In genomic region chr2:151828890-151829324, GRCh38 we compare ENCODE assay signal across 8 cellular contexts. TPM values are rescaled to one million over a fixed set of nuclear protein-coding genes. Genes with fewer than 3 reads are reported as not detected.
DNase-seq lines count a peak whose midpoint lies in the region; ATAC-seq, FAIRE-seq and TF ChIP-seq lines count a peak whose summit lies in the region.

No MANE protein-coding gene starts in this region.

- peak overlapping the region; percentile 97 for H3K4me3 Mint-ChIP-seq in activated naive CD8-positive, alpha-beta T cell treated with anti-CD3 and anti-CD28 coated beads, Interleukin-2, amount 50 U/mL, for 24 hours

- H3K36me3 ChIP-seq in SK-N-SH (replicated peaks in 1 of 2; ENCODE audit: control insufficient read depth in 1 of 2, insufficient read depth in 2 of 2, low read length in 1 of 2), result no peaks in the 10 kb centered on the region
- no peaks in the 10 kb centered on the region for H3K36me3 ChIP-seq in keratinocyte (ENCODE audit: control insufficient read depth in 2 of 2, extremely low read depth in 1 of 2, insufficient read depth in 2 of 2, low read length in 2 of 2)
- H3K36me3 ChIP-seq in stomach smooth muscle (ENCODE audit: control insufficient read depth in 2 of 2, insufficient read depth in 2 of 2, low read length in 2 of 2), result no peaks in the 10 kb centered on the region

- POLR2A ChIA-PET in SK-N-SH (lab: Yijun Ruan, JAX), result interaction anchor here (0.8 kb wide), 1 partner anchor 16 kb away, joined by 3 read pairs; no protein-coding TSS in a partner anchor

- H4K20me1 ChIP-seq in SK-N-SH (ENCODE audit: insufficient read depth) (peaks cover 27% of the 10 kb centered on the region), keratinocyte (ENCODE audit: control insufficient read depth, extremely low read depth, insufficient read depth, low read length) (peaks cover 6% of the 10 kb centered on the region)

- H3K79me2 ChIP-seq in SK-N-SH (ENCODE audit: insufficient read depth) (peaks cover 41% of the 10 kb centered on the region), keratinocyte (ENCODE audit: control insufficient read depth, insufficient read depth, low read length) (peaks cover 43% of the 10 kb centered on the region)

- H3K9me2 ChIP-seq in SK-N-SH, result no peaks in the 10 kb centered on the region

- WGBS in SK-N-SH (ENCODE audit: low lambda C conversion rate), result 66% methylated on average over 5 of the region's 5 CpGs

- no peaks in the 10 kb centered on the region for H3K36me3 Mint-ChIP-seq in activated naive CD8-positive, alpha-beta T cell treated with anti-CD3 and anti-CD28 coated beads, Interleukin-2, amount 50 U/mL, for 24 hours (ENCODE audit: low read depth)

- peak overlapping the region; percentile 16 to 81; a peak in 3 of 4 replicates for H3K27ac ChIP-seq in SK-N-SH (ENCODE audit: low read depth in 2 of 2, low read length in 1 of 2)
- peak overlapping the region; percentile 80 for H3K27ac ChIP-seq in keratinocyte (ENCODE audit: control insufficient read depth, insufficient read depth, low read length)
- H3K27ac ChIP-seq in stomach smooth muscle (ENCODE audit: low read length), result peak overlapping the region; percentile 72

- H3K9me1 ChIP-seq in keratinocyte (ENCODE audit: control insufficient read depth, extremely low read depth, insufficient read depth, low read length), result no peaks in the 10 kb centered on the region

- TF ChIP-seq CTCF in SK-N-SH (IDR thresholded peaks at IDR 0.05) (no peak), keratinocyte (optimal IDR thresholded peaks at IDR 0.05 in 1 of 3, IDR thresholded peaks at IDR 0.05 in 1 of 3, conservative IDR thresholded peaks at IDR 0.05 in 1 of 3; ENCODE audit: extremely low read depth in 1 of 3, insufficient read depth in 2 of 3, low read length in 3 of 3) (no peak)

- H3K4me1 Mint-ChIP-seq in activated naive CD8-positive, alpha-beta T cell treated with anti-CD3 and anti-CD28 coated beads, Interleukin-2, amount 50 U/mL, for 24 hours, result peaks cover 46% of the 10 kb centered on the region

- no peaks in the 10 kb centered on the region for H3K9me3 ChIP-seq in SK-N-SH
- H3K9me3 ChIP-seq in keratinocyte (ENCODE audit: control insufficient read depth, low read depth, low read length), result no peaks in the 10 kb centered on the region
- no peaks in the 10 kb centered on the region for H3K9me3 ChIP-seq in stomach smooth muscle (ENCODE audit: control insufficient read depth in 2 of 2, low read length in 2 of 2)

- FAIRE-seq in keratinocyte (lab: Jason Lieb, UNC), result no peak

- dilution Hi-C loops in keratinocyte (cut with MboI; ENCODE audit: extremely low pct_ligation_motif_present, low sequenced_read_pairs), result no loop called here

- no peak overlapping the region for H3K9ac ChIP-seq in SK-N-SH
- peak overlapping the region; percentile 92 for H3K9ac ChIP-seq in keratinocyte (ENCODE audit: control insufficient read depth, extremely low read depth, insufficient read depth, low read length)
- peak overlapping the region; percentile 75 to 84 for H3K9ac ChIP-seq in stomach smooth muscle (ENCODE audit: low read length in 2 of 2)

- H3K27me3 Mint-ChIP-seq in activated naive CD8-positive, alpha-beta T cell treated with anti-CD3 and anti-CD28 coated beads, Interleukin-2, amount 50 U/mL, for 24 hours, result peaks cover 2% of the 10 kb centered on the region

- peak overlapping the region; percentile 91 for H3K4me2 ChIP-seq in SK-N-SH
- H3K4me2 ChIP-seq in keratinocyte (ENCODE audit: control insufficient read depth, extremely low read depth, insufficient read depth, low read depth, low read length), result peak overlapping the region; percentile 86

- DNase-seq in SK-N-SH (no peak), keratinocyte (ENCODE audit: low read depth, low spot score) (no peak), putamen (ENCODE audit: low spot score) (no peak), DMS79 treated with DMSO at 0.1 percent for 48 hours (lab: John Stamatoyannopoulos, UW) (no peak)
- DNase-seq in activated naive CD8-positive, alpha-beta T cell treated with anti-CD3 and anti-CD28 coated beads, Interleukin-2, amount 50 U/mL, for 24 hours, result no peak

- peak overlapping the region; percentile 84 to 96 for H3K4me3 ChIP-seq in SK-N-SH (ENCODE audit: low read depth in 2 of 2, low read length in 1 of 2)
- peak overlapping the region; percentile 81 to 100 (median 97) for H3K4me3 ChIP-seq in keratinocyte (ENCODE audit: control insufficient read depth in 2 of 3, extremely low read depth in 1 of 3, insufficient read depth in 2 of 3, low read depth in 1 of 3, low read length in 3 of 3)
- peak overlapping the region; percentile 90 to 94 for H3K4me3 ChIP-seq in stomach smooth muscle (ENCODE audit: low read length in 2 of 2)

- H3K9me3 Mint-ChIP-seq in activated naive CD8-positive, alpha-beta T cell treated with anti-CD3 and anti-CD28 coated beads, Interleukin-2, amount 50 U/mL, for 24 hours, result no peaks in the 10 kb centered on the region

- H3K27me3 ChIP-seq in SK-N-SH (ENCODE audit: insufficient read depth) (no peaks in the 10 kb centered on the region), keratinocyte (ENCODE audit: control insufficient read depth, extremely low read depth, insufficient read depth, low read length) (no peaks in the 10 kb centered on the region), stomach smooth muscle (ENCODE audit: control insufficient read depth in 1 of 2, insufficient read depth in 2 of 2, low read length in 2 of 2) (no peaks in the 10 kb centered on the region)

- peak overlapping the region; percentile 86 for H3K27ac Mint-ChIP-seq in activated naive CD8-positive, alpha-beta T cell treated with anti-CD3 and anti-CD28 coated beads, Interleukin-2, amount 50 U/mL, for 24 hours

- ATAC-seq in SK-N-SH treated with all-trans-retinoic acid at 6 μM for 48 hours (no peak), GM18907 (IDR thresholded peaks at IDR 0.05; ENCODE audit: unreplicated experiment) (no peak)
- ATAC-seq in activated naive CD8-positive, alpha-beta T cell treated with anti-CD3 and anti-CD28 coated beads, Interleukin-2, amount 50 U/mL, for 24 hours, result no peak

- H3F3A ChIP-seq in SK-N-SH (replicated peaks; ENCODE audit: insufficient read depth), result peaks cover 3% of the 10 kb centered on the region

- TF ChIP-seq EP300 in SK-N-SH (IDR thresholded peaks at IDR 0.05; ENCODE audit: borderline replicate concordance in 1 of 2, low read depth in 1 of 2, low read length in 1 of 2), result no peak

- H2AFZ ChIP-seq in SK-N-SH (ENCODE audit: low read depth) (peak overlapping the region; percentile 96), keratinocyte (ENCODE audit: control insufficient read depth, low read length) (peak overlapping the region; percentile 99)

- TF ChIP-seq RAD21 in SK-N-SH (IDR thresholded peaks at IDR 0.05; ENCODE audit: low read length), result no peak

- CTCF ChIA-PET in SK-N-SH (lab: Yijun Ruan, JAX), result interaction anchor here (1.0 kb wide), 1 partner anchor 8 kb away, joined by 4 read pairs; no protein-coding TSS in a partner anchor

- H3K4me1 ChIP-seq in SK-N-SH (ENCODE audit: control insufficient read depth in 1 of 2, insufficient read depth in 2 of 2, low read depth in 1 of 2, low read length in 1 of 2), result peaks cover 0 to 11% of the 10 kb centered on the region in 2 experiments; a peak in 2 of 4 replicates
- peaks cover 19% of the 10 kb centered on the region for H3K4me1 ChIP-seq in keratinocyte (ENCODE audit: control insufficient read depth, extremely low read depth, insufficient read depth, low read length)
- H3K4me1 ChIP-seq in stomach smooth muscle (ENCODE audit: control insufficient read depth, insufficient read depth, low read length), result peaks cover 5% of the 10 kb centered on the region

TF ChIP-seq in SK-N-SH, 30 proteins besides CTCF, POLR2A, EP300 and RAD21 (continues in another document):
- no peak for TF ChIP-seq ZBTB33 (IDR thresholded peaks at IDR 0.05; ENCODE audit: borderline replicate concordance, low read depth)

TF ChIP-seq in SK-N-SH treated with all-trans-retinoic acid at 6 μM for 48 hours, 23 proteins besides CTCF, POLR2A, EP300 and RAD21 (continues in another document):
- no peak for TF ChIP-seq CREB5 (CRISPR knock-in tag; IDR thresholded peaks at IDR 0.05; ENCODE audit: low read depth)
- no peak for TF ChIP-seq CSDC2 (CRISPR knock-in tag; IDR thresholded peaks at IDR 0.05)
- no peak for TF ChIP-seq POU6F1 (CRISPR knock-in tag; IDR thresholded peaks at IDR 0.05; ENCODE audit: borderline replicate concordance, low read depth)
- no peak for TF ChIP-seq RARB (CRISPR knock-in tag; IDR thresholded peaks at IDR 0.05)
- TF ChIP-seq ESRRG (CRISPR knock-in tag; IDR thresholded peaks at IDR 0.05), result no peak

RNA-seq across cellular contexts. Expression of gene ARL5A, which starts 0.7 kb away (rescaled TPM):
- polyA plus RNA-seq in SK-N-SH (2012; rRNA removed) (8.2 and 8.4 TPM in 2 replicates), keratinocyte (18.8 to 25.5 TPM (median 21.5 TPM) in 3 replicates)
- 14.0 and 22.6 TPM in 2 replicates for polyA plus RNA-seq in SK-N-SH (2012; cell fraction: cytosol; rRNA removed)
- polyA plus RNA-seq in SK-N-SH (2012; cell fraction: nucleus; rRNA removed), result 3.0 and 5.6 TPM in 2 replicates
- polyA plus RNA-seq in keratinocyte (2011; ENCODE audit: low read depth), result 135 TPM
- polyA plus RNA-seq in keratinocyte (2011; cell fraction: cytosol; rRNA removed), result 23.0 and 40.7 TPM in 2 replicates
- 17.0 and 18.6 TPM in 2 replicates for polyA plus RNA-seq in keratinocyte (2011; cell fraction: nucleus; rRNA removed)
- polyA plus RNA-seq in keratinocyte (2012; ENCODE audit: low replicate concordance), result 25.9 and 58.0 TPM in 2 replicates
- 3.3 to 52.6 TPM (median 24.6 TPM) in 3 replicates for polyA minus RNA-seq in keratinocyte
- polyA minus RNA-seq in keratinocyte (2011; cell fraction: cytosol; rRNA and poly(A)+ RNA removed), result 11.9 TPM
- polyA minus RNA-seq in keratinocyte (2011; cell fraction: nucleus; rRNA and poly(A)+ RNA removed), result 13.2 and 35.1 TPM in 2 replicates
